2 cellular contexts compared by ENCODE assay signal in genomic region chr12:42575717-42576116, GRCh38.
TF ChIP-seq lines count a peak whose summit lies in the region.

No MANE protein-coding gene starts in this region.

TF ChIP-seq in GM23338, 12 proteins besides CTCF, POLR2A, EP300 and RAD21:
- TF ChIP-seq ZNF331 (CRISPR knock-in tag; IDR thresholded peaks at IDR 0.05; ENCODE audit: low read depth) = no peak

TF ChIP-seq in endothelial cell of umbilical vein, 7 proteins besides CTCF, POLR2A, EP300 and RAD21:
- no peak for TF ChIP-seq GATA2 (IDR thresholded peaks at IDR 0.05; ENCODE audit: insufficient read depth, insufficient read length, low read depth, low read length)
- TF ChIP-seq JUN (IDR thresholded peaks at IDR 0.05; ENCODE audit: borderline replicate concordance, insufficient read depth, insufficient read length, low read depth) = no peak
- no peak for TF ChIP-seq EZH2 (IDR thresholded peaks at IDR 0.05; ENCODE audit: borderline replicate concordance, low read depth, low read length, severe bottlenecking)
- no peak for TF ChIP-seq MAX (IDR thresholded peaks at IDR 0.05; ENCODE audit: insufficient read depth, insufficient read length)
- TF ChIP-seq FOS (IDR thresholded peaks at IDR 0.05; ENCODE audit: borderline replicate concordance, insufficient read depth, low read length) = no peak
- no peak for TF ChIP-seq MYC (IDR thresholded peaks at IDR 0.05; ENCODE audit: low read depth, low read length)
- TF ChIP-seq POLR2AphosphoS5 (IDR thresholded peaks at IDR 0.05; ENCODE audit: insufficient read depth, low read depth, low read length) = no peak
